3 cellular contexts compared by ENCODE assay signal in genomic region chr11:7279676-7280075, GRCh38. TPM values are rescaled to one million over a fixed set of nuclear protein-coding genes. Genes with fewer than 3 reads are reported as not detected.
"Had no signal": no experiment of that assay in that cellular context is flagged by ENCODE, and none has a peak within 500 bp of the region (broad histone marks: within the 10 kb centered on the region; RNA-seq: fewer than 3 reads in every experiment).

No MANE protein-coding gene starts in this region.

- DNase-seq: GDM1, GF-D8 had no signal

- H3K4me3 ChIP-seq: GM12878 had no signal

- ATAC-seq: GM12878 had no signal

RNA-seq across cellular contexts. Expression of gene SYT9, which starts 28.0 kb away (rescaled TPM):
- total RNA-seq: GM12878 had no signal
